ENCODE assay signal across 18 cellular contexts in the genomic region with DNA sequence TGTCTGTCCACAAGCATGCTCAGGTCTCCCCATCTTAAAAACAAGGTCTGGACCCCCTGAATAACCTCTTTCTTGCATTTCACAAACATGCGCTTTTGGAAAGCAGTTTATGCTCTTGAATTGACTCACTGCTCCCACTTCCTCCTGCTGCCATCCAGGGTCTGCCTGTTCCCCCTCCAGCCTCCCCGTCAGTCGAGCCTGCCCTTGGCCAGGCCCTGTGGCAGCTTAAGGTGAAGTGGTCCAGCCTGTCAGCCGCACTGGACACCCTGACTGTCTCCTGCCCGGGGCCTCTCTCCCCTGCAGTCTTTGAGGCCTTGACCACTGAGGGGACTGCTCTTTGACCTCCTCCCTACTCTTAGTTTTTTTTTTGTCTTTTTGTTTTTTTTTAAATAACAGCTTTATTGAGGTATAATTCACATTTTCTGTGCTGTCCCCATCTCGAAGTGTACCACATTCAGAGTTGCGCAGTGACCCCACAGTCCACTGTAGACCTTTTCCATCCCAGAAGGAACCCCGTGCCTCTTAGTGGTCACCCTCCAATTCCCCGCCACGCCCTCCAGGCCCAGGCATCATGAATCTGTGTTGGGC. TPM values are rescaled to one million over a fixed set of nuclear protein-coding genes. Genes with fewer than 3 reads are reported as not detected.
DNase-seq lines count a peak whose midpoint lies in the region; ATAC-seq and TF ChIP-seq lines count a peak whose summit lies in the region.
"Had no signal": no experiment of that assay in that cellular context is flagged by ENCODE, and none has a peak within 500 bp of the region (broad histone marks: within the 10 kb centered on the region; RNA-seq: fewer than 3 reads in every experiment).

No MANE protein-coding gene starts in this region.

- intact Hi-C loops in activated CD8-positive, alpha-beta T cell treated with anti-CD3 and anti-CD28 coated beads for 36 hours (cut with micrococcal nuclease) = no loop called here

- H3K9me3 Mint-ChIP-seq in activated CD8-positive, alpha-beta T cell treated with anti-CD3 and anti-CD28 coated beads for 36 hours = peaks cover 21% of the 10 kb centered on the region

- H3K18ac ChIP-seq in neuronal stem cell (ENCODE audit: low read length) = peak overlapping the region; percentile 34

- no peak overlapping the region for H4K91ac ChIP-seq in neuronal stem cell (ENCODE audit: low read depth, low read length, poor library complexity)

- peaks cover 0 to 2% of the 10 kb centered on the region in 2 donors for H3K4me1 ChIP-seq in neuronal stem cell (ENCODE audit: control insufficient read depth in 2 of 2, insufficient read depth in 1 of 2, low read depth in 1 of 2, low read length in 2 of 2)
- H3K4me1 ChIP-seq: ascending aorta had no signal

- H2BK12ac ChIP-seq in neuronal stem cell (ENCODE audit: low read length) = no peak overlapping the region

- no peaks in the 10 kb centered on the region for H3K79me1 ChIP-seq in neuronal stem cell (ENCODE audit: low read depth, low read length)

- no peak overlapping the region for H3K4me2 ChIP-seq in neuronal stem cell (ENCODE audit: insufficient read depth, low read length, poor library complexity, severe bottlenecking)

- H2AFZ ChIP-seq in neuronal stem cell (ENCODE audit: low read length) = no peak overlapping the region

- no peak for DNase-seq in activated CD8-positive, alpha-beta T cell treated with anti-CD3 and anti-CD28 coated beads for 36 hours
- DNase-seq in neuronal stem cell (ENCODE audit: low spot score) (no peak), NCI-H1092 treated with DMSO at 0.1 percent for 48 hours (lab: John Stamatoyannopoulos, UW) (no peak), caudate nucleus (lab: John Stamatoyannopoulos, UW) (no peak), retina (no peak)
- DNase-seq: activated CD4-positive, alpha-beta T cell treated with anti-CD3 and anti-CD28 coated beads, Interleukin-2, amount 50 U/mL, for 4 hours; activated effector memory CD4-positive, alpha-beta T cell treated with Interleukin-2 at 50 U/mL for 16 hours; DND-41; KG1; NCI-H146; NCI-H446; OCI-M1; stimulated activated CD4-positive, alpha-beta T cell treated with anti-CD3 and anti-CD28 coated beads, Interleukin-2, amount 100 ng/mL, for 24 hours had no signal

- H4K8ac ChIP-seq in neuronal stem cell (ENCODE audit: low read depth, low read length) = no peak overlapping the region

- no peak overlapping the region for H2AK5ac ChIP-seq in neuronal stem cell (ENCODE audit: low read depth, low read length)

- H3K27me3 Mint-ChIP-seq in activated CD8-positive, alpha-beta T cell treated with anti-CD3 and anti-CD28 coated beads for 36 hours = no peaks in the 10 kb centered on the region

- no peak overlapping the region for H3K4ac ChIP-seq in neuronal stem cell (ENCODE audit: low read length)

- H3K27ac Mint-ChIP-seq in activated CD8-positive, alpha-beta T cell treated with anti-CD3 and anti-CD28 coated beads for 36 hours = peak overlapping the region; percentile 71

- no CpG with 5 or more reads among the region's 10 CpGs for WGBS in neuronal stem cell (ENCODE audit: extremely low coverage in 2 of 2, insufficient read length in 2 of 2, insufficient replicate concordance in 1 of 2), 2 donors

- no peaks in the 10 kb centered on the region for H3K36me3 ChIP-seq in neuronal stem cell (replicated peaks in 1 of 2; ENCODE audit: control insufficient read depth in 2 of 2, insufficient read depth in 2 of 2, low read length in 2 of 2)
- H3K36me3 ChIP-seq: ascending aorta, thoracic aorta had no signal

- H3K4me3 Mint-ChIP-seq in activated CD8-positive, alpha-beta T cell treated with anti-CD3 and anti-CD28 coated beads for 36 hours = peak overlapping the region; percentile 3

- no peak overlapping the region for H3K23ac ChIP-seq in neuronal stem cell (ENCODE audit: low read depth, low read length, poor library complexity)

- H3K14ac ChIP-seq in neuronal stem cell (ENCODE audit: low read length) = peak overlapping the region; percentile 77

- H3K4me1 Mint-ChIP-seq in activated CD8-positive, alpha-beta T cell treated with anti-CD3 and anti-CD28 coated beads for 36 hours (ENCODE audit: low read depth) = peaks cover 50% of the 10 kb centered on the region

- H3K36me3 Mint-ChIP-seq in activated CD8-positive, alpha-beta T cell treated with anti-CD3 and anti-CD28 coated beads for 36 hours (ENCODE audit: low read depth) = peaks cover 30% of the 10 kb centered on the region

- no peak overlapping the region for H2BK15ac ChIP-seq in neuronal stem cell (ENCODE audit: low read length)

- H3K4me3 ChIP-seq in GM08714 (ENCODE audit: low read length) (peak overlapping the region; percentile 5; the same call in 1 of the 2 replicates), neuronal stem cell (ENCODE audit: low read length in 2 of 2) (no peak overlapping the region)
- H3K4me3 ChIP-seq: ascending aorta, thoracic aorta had no signal

- TF ChIP-seq CTCF in activated CD8-positive, alpha-beta T cell treated with anti-CD3 and anti-CD28 coated beads for 36 hours (IDR thresholded peaks at IDR 0.05) = no peak

- H2BK5ac ChIP-seq in neuronal stem cell (ENCODE audit: low read length) = no peak overlapping the region

- no peak overlapping the region for H3K9ac ChIP-seq in neuronal stem cell (ENCODE audit: low read depth, low read length, poor library complexity)

- no peaks in the 10 kb centered on the region for H3K27me3 ChIP-seq in neuronal stem cell (ENCODE audit: control insufficient read depth in 3 of 3, insufficient read depth in 3 of 3, low read depth in 1 of 3, low read length in 3 of 3)
- H3K27me3 ChIP-seq: ascending aorta had no signal

- peak; percentile 3 for ATAC-seq in GM21526 (IDR thresholded peaks at IDR 0.05; ENCODE audit: low FRiP score, unreplicated experiment)
- ATAC-seq in activated CD8-positive, alpha-beta T cell treated with anti-CD3 and anti-CD28 coated beads for 36 hours = no peak
- ATAC-seq: esophagus mucosa had no signal

- POLR2A ChIA-PET in activated CD8-positive, alpha-beta T cell treated with anti-CD3 and anti-CD28 coated beads for 36 hours (lab: Charles Lee) = interaction anchor here (2.7 kb wide), 1 partner anchor 13 kb away, joined by 7 read pairs; no protein-coding TSS in a partner anchor

- H3K9me3 ChIP-seq in neuronal stem cell (replicated peaks in 1 of 2; ENCODE audit: control insufficient read depth in 2 of 2, insufficient read depth in 1 of 2, low read depth in 1 of 2, low read length in 2 of 2) = peaks cover 6 to 7% of the 10 kb centered on the region in 2 donors

- H3K27ac ChIP-seq in neuronal stem cell (replicated peaks; ENCODE audit: low read length) (no peak overlapping the region), caudate nucleus (ENCODE audit: low read depth, low read length) (no peak overlapping the region)
- H3K27ac ChIP-seq: ascending aorta, thoracic aorta had no signal

- CTCF ChIA-PET in activated CD8-positive, alpha-beta T cell treated with anti-CD3 and anti-CD28 coated beads for 36 hours (lab: Charles Lee) = no interaction called here

- no peak overlapping the region for H2BK120ac ChIP-seq in neuronal stem cell (ENCODE audit: low read depth, low read length)

RNA-seq across cellular contexts. Expression of a gene that starts 18.3 kb away (rescaled TPM):
- 1 to 10 TPM; 7.2 to 8.1 TPM for total RNA-seq in activated CD8-positive, alpha-beta T cell treated with anti-CD3 and anti-CD28 coated beads for 36 hours
- 7.5 TPM for polyA plus RNA-seq in neuronal stem cell (2013, experiment 1 of 2)
- polyA plus RNA-seq in neuronal stem cell (2013, experiment 2 of 2) = 7.2 TPM
